ENCODE assay signal across 18 cellular contexts in the genomic region with DNA sequence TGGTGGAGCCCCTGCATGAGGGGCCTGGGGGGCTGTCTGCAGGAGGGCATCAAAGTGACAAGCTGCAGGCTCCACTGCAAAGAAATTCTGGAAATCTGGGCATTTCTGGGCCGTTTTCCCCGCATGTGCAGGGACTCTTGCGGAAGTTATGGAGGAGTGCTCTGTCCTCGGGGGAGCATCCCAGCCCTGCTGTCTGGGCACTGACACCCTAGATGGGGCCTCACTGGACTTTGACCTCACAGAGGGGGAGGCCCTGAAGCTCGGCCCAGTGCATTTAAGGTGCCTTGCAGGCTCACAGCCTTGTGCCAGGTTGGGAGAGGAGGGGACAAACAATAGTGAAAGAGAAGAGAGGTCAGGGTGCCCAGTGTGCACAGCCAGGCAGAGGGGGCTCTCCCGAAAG. TPM values are rescaled to one million over a fixed set of nuclear protein-coding genes. Genes with fewer than 3 reads are reported as not detected.
"Had no signal": no experiment of that assay in that cellular context is flagged by ENCODE, and none has a peak within 500 bp of the region (broad histone marks: within the 10 kb centered on the region; RNA-seq: fewer than 3 reads in every experiment).

No MANE protein-coding gene starts in this region.

- H3K9me3 ChIP-seq: esophagus muscularis mucosa, sigmoid colon, upper lobe of left lung had no signal

- H3K36me3 ChIP-seq: esophagus muscularis mucosa, sigmoid colon, upper lobe of left lung had no signal

- H3K36me3 Mint-ChIP-seq: activated naive CD8-positive, alpha-beta T cell; naive thymus-derived CD4-positive, alpha-beta T cell; stimulated activated effector memory CD8-positive, alpha-beta T cell treated with anti-CD3 and anti-CD28 coated beads, Interleukin-12 subunit alpha, Interleukin-12 subunit beta, amount 100 ng/mL, for 72 hours had no signal

- H3K27ac Mint-ChIP-seq: activated naive CD8-positive, alpha-beta T cell; stimulated activated effector memory CD8-positive, alpha-beta T cell treated with anti-CD3 and anti-CD28 coated beads, Interleukin-12 subunit alpha, Interleukin-12 subunit beta, amount 100 ng/mL, for 72 hours; stimulated activated naive CD8-positive, alpha-beta T cell treated with anti-CD3 and anti-CD28 coated beads, Interleukin-15, Interleukin-2, amounts not matched to agents 100 ng/mL and 50 ng/mL, for 24 hours; T-helper 2 cell treated with Interferon-gamma antibody and Interleukin-4, amounts not matched to agents 5 μg/mL and 100 μg/mL, for 36 hours had no signal

- H3K4me1 Mint-ChIP-seq: naive thymus-derived CD4-positive, alpha-beta T cell had no signal

- H3K4me3 Mint-ChIP-seq: activated naive CD8-positive, alpha-beta T cell; naive thymus-derived CD4-positive, alpha-beta T cell; stimulated activated effector memory CD8-positive, alpha-beta T cell treated with anti-CD3 and anti-CD28 coated beads, Interleukin-12 subunit alpha, Interleukin-12 subunit beta, amount 100 ng/mL, for 72 hours; stimulated activated naive CD8-positive, alpha-beta T cell treated with anti-CD3 and anti-CD28 coated beads, Interleukin-15, Interleukin-2, amounts not matched to agents 100 ng/mL and 50 ng/mL, for 24 hours; T-helper 2 cell treated with Interferon-gamma antibody and Interleukin-4, amounts not matched to agents 5 μg/mL and 100 μg/mL, for 36 hours had no signal

- H3K9me3 Mint-ChIP-seq: stimulated activated effector memory CD8-positive, alpha-beta T cell treated with anti-CD3 and anti-CD28 coated beads, Interleukin-12 subunit alpha, Interleukin-12 subunit beta, amount 100 ng/mL, for 72 hours; stimulated activated naive CD8-positive, alpha-beta T cell treated with anti-CD3 and anti-CD28 coated beads, Interleukin-15, Interleukin-2, amounts not matched to agents 100 ng/mL and 50 ng/mL, for 24 hours; T-helper 2 cell treated with Interferon-gamma antibody and Interleukin-4, amounts not matched to agents 5 μg/mL and 100 μg/mL, for 36 hours had no signal

- H3K4me3 ChIP-seq: esophagus muscularis mucosa, sigmoid colon, upper lobe of left lung had no signal

- H3K4me1 ChIP-seq: esophagus muscularis mucosa, foreskin keratinocyte, sigmoid colon, upper lobe of left lung had no signal

- H3K27ac ChIP-seq: esophagus muscularis mucosa, foreskin keratinocyte, sigmoid colon, upper lobe of left lung had no signal

- DNase-seq: foreskin keratinocyte, islet precursor cell, sigmoid colon had no signal

- FAIRE-seq: bronchial epithelial cell, colon, small intestine had no signal

RNA-seq across cellular contexts. Expression of a gene that starts 35.4 kb away (rescaled TPM):
- total RNA-seq: bronchial epithelial cell, dermis blood vessel endothelial cell, esophagus muscularis mucosa, foreskin keratinocyte, glomerular endothelial cell, osteocyte, posterior vena cava, renal cortical epithelial cell, sigmoid colon had no signal
- polyA plus RNA-seq: foreskin keratinocyte; naive thymus-derived CD4-positive, alpha-beta T cell; sigmoid colon; small intestine had no signal
